12 cellular contexts compared by ENCODE assay signal in genomic region chr3:193134895-193135294, GRCh38.
DNase-seq lines count a peak whose midpoint lies in the region; ATAC-seq and TF ChIP-seq lines count a peak whose summit lies in the region.
"Had no signal": no experiment of that assay in that cellular context is flagged by ENCODE, and none has a peak within 500 bp of the region (broad histone marks: within the 10 kb centered on the region; RNA-seq: fewer than 3 reads in every experiment).

No MANE protein-coding gene starts in this region.

- no peaks in the 10 kb centered on the region for H3K4me1 Mint-ChIP-seq in activated CD4-positive, alpha-beta T cell treated with anti-CD3 and anti-CD28 coated beads, Interleukin-2, amount 10 ng/mL, durations not matched to agents 24 days and 14 days
- no peaks in the 10 kb centered on the region for H3K4me1 Mint-ChIP-seq in activated CD4-positive, alpha-beta T cell treated with anti-CD3 and anti-CD28 coated beads for 36 hours
- H3K4me1 Mint-ChIP-seq: T-helper 17 cell had no signal

- CTCF ChIA-PET in activated CD4-positive, alpha-beta T cell treated with anti-CD3 and anti-CD28 coated beads for 36 hours (lab: Charles Lee), result no interaction called here

- peak; percentile 16 for DNase-seq in activated CD4-positive, alpha-beta T cell treated with anti-CD3 and anti-CD28 coated beads, Interleukin-2, amount 10 ng/mL, durations not matched to agents 24 days and 14 days
- no peak for DNase-seq in activated CD4-positive, alpha-beta T cell treated with anti-CD3 and anti-CD28 coated beads for 36 hours
- DNase-seq in SK-MEL-5 (ENCODE audit: low read depth, low spot score) (peak; percentile 18), foreskin fibroblast (peak; percentile 67 to 73), superior temporal gyrus (ENCODE audit: extremely low spot score) (peak; percentile 52), D341Med (ENCODE audit: low spot score) (no peak)
- DNase-seq: central memory CD4-positive, alpha-beta T cell; Karpas-422; NCI-H524 treated with DMSO at 0.1 percent for 48 hours; T-helper 17 cell had no signal

- H3K4me3 Mint-ChIP-seq in activated CD4-positive, alpha-beta T cell treated with anti-CD3 and anti-CD28 coated beads, Interleukin-2, amount 10 ng/mL, durations not matched to agents 24 days and 14 days, result no peak overlapping the region
- no peak overlapping the region for H3K4me3 Mint-ChIP-seq in activated CD4-positive, alpha-beta T cell treated with anti-CD3 and anti-CD28 coated beads for 36 hours
- H3K4me3 Mint-ChIP-seq: T-helper 17 cell had no signal

- no peak for TF ChIP-seq CTCF in foreskin fibroblast (IDR thresholded peaks at IDR 0.05; ENCODE audit: low read depth, low read length)

- no peak for ATAC-seq in activated CD4-positive, alpha-beta T cell treated with anti-CD3 and anti-CD28 coated beads for 36 hours
- ATAC-seq in HG02588 (IDR thresholded peaks at IDR 0.05; ENCODE audit: unreplicated experiment) (no peak), HG03097 (IDR thresholded peaks at IDR 0.05; ENCODE audit: low FRiP score, unreplicated experiment) (no peak)
- ATAC-seq: T-helper 17 cell had no signal

- POLR2A ChIA-PET in activated CD4-positive, alpha-beta T cell treated with anti-CD3 and anti-CD28 coated beads for 36 hours (lab: Charles Lee), result no interaction called here

- peaks cover 10% of the 10 kb centered on the region for H3K27me3 Mint-ChIP-seq in activated CD4-positive, alpha-beta T cell treated with anti-CD3 and anti-CD28 coated beads, Interleukin-2, amount 10 ng/mL, durations not matched to agents 24 days and 14 days
- peaks cover 11% of the 10 kb centered on the region for H3K27me3 Mint-ChIP-seq in activated CD4-positive, alpha-beta T cell treated with anti-CD3 and anti-CD28 coated beads for 36 hours

- no peak overlapping the region for H3K27ac Mint-ChIP-seq in activated CD4-positive, alpha-beta T cell treated with anti-CD3 and anti-CD28 coated beads, Interleukin-2, amount 10 ng/mL, durations not matched to agents 24 days and 14 days
- H3K27ac Mint-ChIP-seq in activated CD4-positive, alpha-beta T cell treated with anti-CD3 and anti-CD28 coated beads for 36 hours, result no peak overlapping the region
- H3K27ac Mint-ChIP-seq: T-helper 17 cell had no signal

- in situ Hi-C loops in SK-MEL-5 (cut with HindIII; ENCODE audit: low pct_unique_long_range_greater_than_20kb, low sequenced_read_pairs), result no loop called here

- H3K9me3 Mint-ChIP-seq in activated CD4-positive, alpha-beta T cell treated with anti-CD3 and anti-CD28 coated beads, Interleukin-2, amount 10 ng/mL, durations not matched to agents 24 days and 14 days, result no peaks in the 10 kb centered on the region
- no peaks in the 10 kb centered on the region for H3K9me3 Mint-ChIP-seq in activated CD4-positive, alpha-beta T cell treated with anti-CD3 and anti-CD28 coated beads for 36 hours (ENCODE audit: low read depth)

- intact Hi-C loops in activated CD4-positive, alpha-beta T cell treated with anti-CD3 and anti-CD28 coated beads, Interleukin-2, amount 10 ng/mL, durations not matched to agents 24 days and 14 days (cut with micrococcal nuclease), result no loop called here
- intact Hi-C loops in activated CD4-positive, alpha-beta T cell treated with anti-CD3 and anti-CD28 coated beads for 36 hours (cut with DNase I, micrococcal nuclease), result no loop called here

- no peak overlapping the region for H3K4me3 ChIP-seq in foreskin fibroblast (ENCODE audit: low read depth in 1 of 2, low read length in 2 of 2)

- no peaks in the 10 kb centered on the region for H3K36me3 Mint-ChIP-seq in activated CD4-positive, alpha-beta T cell treated with anti-CD3 and anti-CD28 coated beads, Interleukin-2, amount 10 ng/mL, durations not matched to agents 24 days and 14 days (ENCODE audit: low read depth)
- no peaks in the 10 kb centered on the region for H3K36me3 Mint-ChIP-seq in activated CD4-positive, alpha-beta T cell treated with anti-CD3 and anti-CD28 coated beads for 36 hours (ENCODE audit: low read depth)

Comparison
In these comparisons a context has a peak if more than half of its experiments do, and no peak if none do; other contexts are left out.
1. DNase-seq: peak in activated CD4-positive, alpha-beta T cell treated with anti-CD3 and anti-CD28 coated beads, Interleukin-2, amount 10 ng/mL, durations not matched to agents 24 days and 14 days (single experiment), SK-MEL-5 (single experiment), foreskin fibroblast (2 of 2) and superior temporal gyrus (single experiment); none in activated CD4-positive, alpha-beta T cell treated with anti-CD3 and anti-CD28 coated beads for 36 hours (single experiment) and D341Med (single experiment).